Comparison of ENCODE assay signal across 18 cellular contexts in genomic region chr18:46360841-46361240, GRCh38.
DNase-seq lines count a peak whose midpoint lies in the region; ATAC-seq and TF ChIP-seq lines count a peak whose summit lies in the region.
"Had no signal": no experiment of that assay in that cellular context is flagged by ENCODE, and none has a peak within 500 bp of the region (broad histone marks: within the 10 kb centered on the region; RNA-seq: fewer than 3 reads in every experiment).

No MANE protein-coding gene starts in this region.

- H3K79me2 ChIP-seq in neural progenitor cell (ENCODE audit: low read depth) = no peaks in the 10 kb centered on the region

- H3K4me1 Mint-ChIP-seq in natural killer cell (peaks cover 59 to 68% of the 10 kb centered on the region in 2 donors), neural progenitor cell (peaks cover 20% of the 10 kb centered on the region)
- peaks cover 4 to 45% of the 10 kb centered on the region in 2 donors for H3K4me1 Mint-ChIP-seq in natural killer cell treated with Interleukin-12 subunit alpha and Interleukin-12 subunit beta and Interleukin-15 and Interleukin-18, amount 100 ng/mL, for 72 hours (ENCODE audit: low read depth in 2 of 2)
- H3K4me1 Mint-ChIP-seq: CD4-positive, alpha-beta memory T cell had no signal

- H3K4me2 ChIP-seq in neural progenitor cell = no peak overlapping the region
- H3K4me2 ChIP-seq: BLaER1 had no signal

- H3K27ac ChIP-seq in neural progenitor cell = no peak overlapping the region
- H3K27ac ChIP-seq: BLaER1, GM23248, HL-60 had no signal

- H4K20me1 ChIP-seq in neural progenitor cell (ENCODE audit: low read depth) = peaks cover 38% of the 10 kb centered on the region

- intact Hi-C loops in natural killer cell (cut with micrococcal nuclease) = no loop called here

- H3K9me3 Mint-ChIP-seq in natural killer cell (no peaks in the 10 kb centered on the region), neural progenitor cell (peaks cover 17% of the 10 kb centered on the region)
- H3K9me3 Mint-ChIP-seq in natural killer cell treated with Interleukin-12 subunit alpha and Interleukin-12 subunit beta and Interleukin-15 and Interleukin-18, amount 100 ng/mL, for 72 hours = no peaks in the 10 kb centered on the region
- H3K9me3 Mint-ChIP-seq: HFFc6 had no signal

- no peaks in the 10 kb centered on the region for H3F3A ChIP-seq in neural progenitor cell (ENCODE audit: low read depth)

- H3K36me3 ChIP-seq in neural progenitor cell = no peaks in the 10 kb centered on the region
- H3K36me3 ChIP-seq in H7 (replicated peaks; ENCODE audit: control insufficient read depth, insufficient read depth, low read length) = no peaks in the 10 kb centered on the region

- H3K36me3 Mint-ChIP-seq in natural killer cell (no peaks in the 10 kb centered on the region), neural progenitor cell (peaks cover 50% of the 10 kb centered on the region)
- H3K36me3 Mint-ChIP-seq in natural killer cell treated with Interleukin-12 subunit alpha and Interleukin-12 subunit beta and Interleukin-15 and Interleukin-18, amount 100 ng/mL, for 72 hours = no peaks in the 10 kb centered on the region
- H3K36me3 Mint-ChIP-seq: CD14-positive monocyte had no signal

- no peak for ATAC-seq in natural killer cell
- ATAC-seq in natural killer cell treated with Interleukin-12 subunit alpha and Interleukin-12 subunit beta and Interleukin-15 and Interleukin-18, amount 100 ng/mL, for 72 hours = no peak
- ATAC-seq: GM12878, HCT116 had no signal

- peaks cover 6% of the 10 kb centered on the region for H3K4me1 ChIP-seq in neural progenitor cell

- TF ChIP-seq CTCF in natural killer cell (IDR thresholded peaks at IDR 0.05) (no peak), choroid plexus epithelial cell (conservative IDR thresholded peaks at IDR 0.05; ENCODE audit: low read depth, low read length) (no peak), neural progenitor cell (IDR thresholded peaks at IDR 0.05) (no peak)

- H3K4me3 ChIP-seq in choroid plexus epithelial cell (ENCODE audit: low read depth, low read length) = no peak overlapping the region
- H3K4me3 ChIP-seq in neural progenitor cell = no peak overlapping the region
- no peak overlapping the region for H3K4me3 ChIP-seq in H7 (ENCODE audit: insufficient read depth, low read depth, low read length)
- H3K4me3 ChIP-seq: BLaER1, GM12878, GM23248 had no signal

- DNase-seq in natural killer cell (no peak), choroid plexus epithelial cell (ENCODE audit: low read depth) (peak; percentile 8), neural progenitor cell (ENCODE audit: low spot score) (no peak), COR-L47 (lab: John Stamatoyannopoulos, UW) (no peak), NCI-H2029 (lab: John Stamatoyannopoulos, UW) (no peak), H7 (no peak)
- no peak for DNase-seq in natural killer cell treated with Interleukin-12 subunit alpha and Interleukin-12 subunit beta and Interleukin-15 and Interleukin-18, amount 100 ng/mL, for 72 hours (ENCODE audit: low spot score)
- DNase-seq: 8988T; Calu3; CD4-positive, alpha-beta memory T cell; DMS79 treated with DMSO at 0.1 percent for 48 hours; GM23248; HFFc6 had no signal

- no peak overlapping the region for H3K9ac ChIP-seq in neural progenitor cell
- H3K9ac ChIP-seq: BLaER1, GM23248 had no signal

- no peak overlapping the region for H2AFZ ChIP-seq in neural progenitor cell (replicated peaks)
- H2AFZ ChIP-seq: GM23248 had no signal

- no peaks in the 10 kb centered on the region for H3K9me3 ChIP-seq in neural progenitor cell (ENCODE audit: low read depth)

- H3K27me3 ChIP-seq in neural progenitor cell (no peaks in the 10 kb centered on the region), H7 (ENCODE audit: control insufficient read depth, insufficient read depth, low read length) (no peaks in the 10 kb centered on the region)
- H3K27me3 ChIP-seq: BLaER1 had no signal

- H3K27me3 Mint-ChIP-seq in natural killer cell (ENCODE audit: low read depth in 2 of 2) = no peaks in the 10 kb centered on the region
- H3K27me3 Mint-ChIP-seq in natural killer cell treated with Interleukin-12 subunit alpha and Interleukin-12 subunit beta and Interleukin-15 and Interleukin-18, amount 100 ng/mL, for 72 hours = no peaks in the 10 kb centered on the region
- peaks cover 5% of the 10 kb centered on the region for H3K27me3 Mint-ChIP-seq in neural progenitor cell (ENCODE audit: insufficient read depth, low read depth)
- H3K27me3 Mint-ChIP-seq: CD4-positive, alpha-beta memory T cell had no signal

- H3K4me3 Mint-ChIP-seq in natural killer cell = no peak overlapping the region
- no peak overlapping the region for H3K4me3 Mint-ChIP-seq in natural killer cell treated with Interleukin-12 subunit alpha and Interleukin-12 subunit beta and Interleukin-15 and Interleukin-18, amount 100 ng/mL, for 72 hours
- no peak overlapping the region for H3K4me3 Mint-ChIP-seq in neural progenitor cell
- H3K4me3 Mint-ChIP-seq: CD14-positive monocyte; CD4-positive, alpha-beta memory T cell; HFFc6 had no signal

- H3K27ac Mint-ChIP-seq in natural killer cell = peak overlapping the region; percentile 62 to 68
- peak overlapping the region in 1 of 2 donors; percentile 72 for H3K27ac Mint-ChIP-seq in natural killer cell treated with Interleukin-12 subunit alpha and Interleukin-12 subunit beta and Interleukin-15 and Interleukin-18, amount 100 ng/mL, for 72 hours
- H3K27ac Mint-ChIP-seq in neural progenitor cell = peak overlapping the region; percentile 53
- H3K27ac Mint-ChIP-seq: CD14-positive monocyte; CD4-positive, alpha-beta memory T cell; HFFc6 had no signal
